In genomic region chr6:41936073-41936837, GRCh38 we compare ENCODE assay signal across 1 cellular context.
TF ChIP-seq lines count a peak whose summit lies in the region.

No MANE protein-coding gene starts in this region.

TF ChIP-seq in K562, 482 proteins besides CTCF, POLR2A, EP300 and RAD21 (continued from another document):
- TF ChIP-seq CHD7 (IDR thresholded peaks at IDR 0.05; ENCODE audit: low read depth, low read length) (no peak), SMAD4 (CRISPR knock-in tag; conservative IDR thresholded peaks at IDR 0.05) (peak; percentile 91), CBFB (CRISPR knock-in tag; IDR thresholded peaks at IDR 0.05) (peak; percentile 96), ARID1B (IDR thresholded peaks at IDR 0.05) (peak; percentile 86), BCOR (IDR thresholded peaks at IDR 0.05) (peak; percentile 23; the same call in 1 of the 2 replicates), DLX4 (CRISPR knock-in tag; IDR thresholded peaks at IDR 0.05) (no peak), TSHZ1 (CRISPR knock-in tag; IDR thresholded peaks at IDR 0.05) (no peak), ZBTB33 (CRISPR knock-in tag; IDR thresholded peaks at IDR 0.05) (peak; percentile 82), HIVEP1 (CRISPR knock-in tag; IDR thresholded peaks at IDR 0.05) (no peak)
